Comparison of ENCODE assay signal across 17 cellular contexts in genomic region chr3:2770451-2770850, GRCh38.
DNase-seq lines count a peak whose midpoint lies in the region; ATAC-seq and TF ChIP-seq lines count a peak whose summit lies in the region.
"Had no signal": no experiment of that assay in that cellular context is flagged by ENCODE, and none has a peak within 500 bp of the region (broad histone marks: within the 10 kb centered on the region; RNA-seq: fewer than 3 reads in every experiment).

No MANE protein-coding gene starts in this region.

- H3K4me2 ChIP-seq in IMR-90 (ENCODE audit: low read depth, low read length) = no peak overlapping the region

- H3K9me3 Mint-ChIP-seq in activated CD8-positive, alpha-beta memory T cell treated with anti-CD3 and anti-CD28 coated beads, Interleukin-2, amount 10 ng/mL, durations not matched to agents 7 days and 5 days (ENCODE audit: low read depth) = no peaks in the 10 kb centered on the region
- H3K9me3 Mint-ChIP-seq in activated T-helper 17 cell treated with anti-CD3 and anti-CD28 coated beads, Interleukin-2, amount 50 U/mL, for 72 hours = no peaks in the 10 kb centered on the region
- H3K9me3 Mint-ChIP-seq: natural killer cell had no signal

- H3K4me3 Mint-ChIP-seq in activated CD8-positive, alpha-beta memory T cell treated with anti-CD3 and anti-CD28 coated beads, Interleukin-2, amount 10 ng/mL, durations not matched to agents 7 days and 5 days = no peak overlapping the region
- no peak overlapping the region for H3K4me3 Mint-ChIP-seq in activated T-helper 17 cell treated with anti-CD3 and anti-CD28 coated beads, Interleukin-2, amount 50 U/mL, for 72 hours
- H3K4me3 Mint-ChIP-seq: activated CD8-positive, alpha-beta T cell treated with anti-CD3 and anti-CD28 coated beads, Interleukin-2, amount 10 ng/mL, durations not matched to agents 7 days and 5 days; natural killer cell had no signal

- no CpG with 5 or more reads among the region's 2 CpGs for WGBS in IMR-90 (ENCODE audit: extremely low coverage in 2 of 2, insufficient read length in 1 of 2), 2 experiments

- no peak overlapping the region for H3K18ac ChIP-seq in IMR-90 (ENCODE audit: low read depth, low read length)

- H3K27ac Mint-ChIP-seq in activated CD8-positive, alpha-beta memory T cell treated with anti-CD3 and anti-CD28 coated beads, Interleukin-2, amount 10 ng/mL, durations not matched to agents 7 days and 5 days = no peak overlapping the region
- no peak overlapping the region for H3K27ac Mint-ChIP-seq in activated T-helper 17 cell treated with anti-CD3 and anti-CD28 coated beads, Interleukin-2, amount 50 U/mL, for 72 hours
- H3K27ac Mint-ChIP-seq: activated CD8-positive, alpha-beta T cell treated with anti-CD3 and anti-CD28 coated beads, Interleukin-2, amount 10 ng/mL, durations not matched to agents 7 days and 5 days; natural killer cell had no signal

- TF ChIP-seq RAD21 in IMR-90 (IDR thresholded peaks at IDR 0.05; ENCODE audit: low read length) = no peak

- H2AK5ac ChIP-seq in IMR-90 (ENCODE audit: low read depth, low read length) = no peak overlapping the region

- H4K5ac ChIP-seq in IMR-90 (ENCODE audit: low read depth, low read length) = no peak overlapping the region

- H3K79me1 ChIP-seq in IMR-90 (ENCODE audit: low read depth in 1 of 2, low read length in 2 of 2) = no peaks in the 10 kb centered on the region

- DNase-seq in IMR-90 (no peak), iris pigment epithelial cell (ENCODE audit: low read depth) (peak; percentile 26), renal cortical epithelial cell (ENCODE audit: low read depth) (peak; percentile 4), HK-2 (ENCODE audit: unreplicated experiment) (no peak)
- no peak for DNase-seq in activated CD8-positive, alpha-beta memory T cell treated with anti-CD3 and anti-CD28 coated beads, Interleukin-2, amount 10 ng/mL, durations not matched to agents 7 days and 5 days
- DNase-seq: activated CD8-positive, alpha-beta T cell treated with anti-CD3 and anti-CD28 coated beads, Interleukin-2, amount 10 ng/mL, durations not matched to agents 7 days and 5 days; activated effector memory CD4-positive, alpha-beta T cell treated with Interleukin-2 at 50 U/mL for 16 hours; aorta; hypothalamus; natural killer cell; NCI-H2107; stimulated activated naive CD4-positive, alpha-beta T cell treated with Interleukin-2 at 50 U/mL for 16 hours; upper lobe of left lung had no signal

- no peak overlapping the region for H3K27ac ChIP-seq in IMR-90 (ENCODE audit: insufficient read depth, low read length)
- H3K27ac ChIP-seq: skin epidermis, upper lobe of left lung had no signal

- H3K4me1 ChIP-seq in IMR-90 (ENCODE audit: control insufficient read depth, insufficient read depth, low read length) = no peaks in the 10 kb centered on the region
- H3K4me1 ChIP-seq: upper lobe of left lung had no signal

- in situ Hi-C loops in IMR-90 (cut with MboI; ENCODE audit: low sequenced_read_pairs) = no loop called here

- H3K36me3 Mint-ChIP-seq in activated CD8-positive, alpha-beta memory T cell treated with anti-CD3 and anti-CD28 coated beads, Interleukin-2, amount 10 ng/mL, durations not matched to agents 7 days and 5 days = no peaks in the 10 kb centered on the region
- H3K36me3 Mint-ChIP-seq in activated T-helper 17 cell treated with anti-CD3 and anti-CD28 coated beads, Interleukin-2, amount 50 U/mL, for 72 hours (ENCODE audit: low read depth) = no peaks in the 10 kb centered on the region
- H3K36me3 Mint-ChIP-seq: natural killer cell had no signal

- H3K23ac ChIP-seq in IMR-90 (ENCODE audit: low read depth, low read length) = no peak overlapping the region

- no peak overlapping the region for H4K8ac ChIP-seq in IMR-90 (ENCODE audit: low read depth in 2 of 2, low read length in 2 of 2)

- H3K56ac ChIP-seq in IMR-90 (ENCODE audit: extremely low read depth, insufficient read depth, low read length) = no peak overlapping the region

- no peak overlapping the region for H2BK15ac ChIP-seq in IMR-90 (ENCODE audit: low read depth, low read length)

- TF ChIP-seq CTCF in IMR-90 (conservative IDR thresholded peaks at IDR 0.05; ENCODE audit: low read depth, low read length) = no peak

- H3K4ac ChIP-seq in IMR-90 (ENCODE audit: low read depth, low read length) = no peak overlapping the region

- H2BK20ac ChIP-seq in IMR-90 (ENCODE audit: low read depth, low read length) = no peak overlapping the region

- no peak overlapping the region for H2BK120ac ChIP-seq in IMR-90 (ENCODE audit: low read depth, low read length)

- no peak overlapping the region for H2AK9ac ChIP-seq in IMR-90 (replicated peaks; ENCODE audit: low read depth, low read length, poor library complexity)

- peaks cover 7% of the 10 kb centered on the region for H3K9me3 ChIP-seq in IMR-90 (ENCODE audit: control insufficient read depth, insufficient read depth, low read length)
- H3K9me3 ChIP-seq: upper lobe of left lung had no signal

- peaks cover 3% of the 10 kb centered on the region for H3K27me3 Mint-ChIP-seq in activated CD8-positive, alpha-beta memory T cell treated with anti-CD3 and anti-CD28 coated beads, Interleukin-2, amount 10 ng/mL, durations not matched to agents 7 days and 5 days
- peaks cover 8% of the 10 kb centered on the region for H3K27me3 Mint-ChIP-seq in activated T-helper 17 cell treated with anti-CD3 and anti-CD28 coated beads, Interleukin-2, amount 50 U/mL, for 72 hours

- BruUV-seq in IMR-90 (replicated peaks; lab: Mats Ljungman, UMichigan) = no TSS peak

- no peaks in the 10 kb centered on the region for H3K36me3 ChIP-seq in IMR-90 (ENCODE audit: control insufficient read depth, insufficient read depth, low read length)
- H3K36me3 ChIP-seq: upper lobe of left lung had no signal

- no peak overlapping the region for H4K91ac ChIP-seq in IMR-90 (ENCODE audit: insufficient read depth, low read depth, low read length)

- no peaks in the 10 kb centered on the region for H4K20me1 ChIP-seq in IMR-90 (ENCODE audit: insufficient read depth, low read length)

- CTCF ChIA-PET in IMR-90 (lab: Yijun Ruan, JAX) = no interaction called here
- CTCF ChIA-PET in activated CD8-positive, alpha-beta memory T cell treated with anti-CD3 and anti-CD28 coated beads, Interleukin-2, amount 10 ng/mL, durations not matched to agents 7 days and 5 days (lab: Charles Lee) = no interaction called here

- dilution Hi-C loops in IMR-90 (cut with HindIII; ENCODE audit: low sequenced_read_pairs, unreplicated experiment) = no loop called here

- H3K9ac ChIP-seq in IMR-90 (ENCODE audit: low read depth, low read length) = no peak overlapping the region

- POLR2A ChIA-PET in IMR-90 (lab: Charles Lee; ENCODE audit: unreplicated experiment) = no interaction called here

- no peak overlapping the region for H2AFZ ChIP-seq in IMR-90 (replicated peaks; ENCODE audit: low read length, poor library complexity)

- intact Hi-C loops in IMR-90 (cut with micrococcal nuclease) = no loop called here

- no peak for TF ChIP-seq POLR2A in IMR-90 (IDR thresholded peaks at IDR 0.05; ENCODE audit: low read depth, low read length)

- H3K4me1 Mint-ChIP-seq in activated CD8-positive, alpha-beta memory T cell treated with anti-CD3 and anti-CD28 coated beads, Interleukin-2, amount 10 ng/mL, durations not matched to agents 7 days and 5 days = no peaks in the 10 kb centered on the region
- H3K4me1 Mint-ChIP-seq in activated T-helper 17 cell treated with anti-CD3 and anti-CD28 coated beads, Interleukin-2, amount 50 U/mL, for 72 hours = no peaks in the 10 kb centered on the region
- H3K4me1 Mint-ChIP-seq: natural killer cell had no signal

- ATAC-seq in GM19324 (IDR thresholded peaks at IDR 0.05; ENCODE audit: low FRiP score, unreplicated experiment) = peak; percentile 22
- peak; percentile 48 for ATAC-seq in IMR-90 (ENCODE audit: low read depth)
- no peak for ATAC-seq in HG03520 (IDR thresholded peaks at IDR 0.05; ENCODE audit: unreplicated experiment)
- ATAC-seq in activated CD8-positive, alpha-beta memory T cell treated with anti-CD3 and anti-CD28 coated beads, Interleukin-2, amount 10 ng/mL, durations not matched to agents 7 days and 5 days = no peak
- ATAC-seq in activated T-helper 17 cell treated with anti-CD3 and anti-CD28 coated beads, Interleukin-2, amount 50 U/mL, for 72 hours (replicated peaks) = no peak
- ATAC-seq: activated CD8-positive, alpha-beta T cell treated with anti-CD3 and anti-CD28 coated beads, Interleukin-2, amount 10 ng/mL, durations not matched to agents 7 days and 5 days; natural killer cell had no signal

- H2BK5ac ChIP-seq in IMR-90 (ENCODE audit: low read depth, low read length, poor library complexity, severe bottlenecking) = no peak overlapping the region

- no peaks in the 10 kb centered on the region for H3K27me3 ChIP-seq in IMR-90 (ENCODE audit: control insufficient read depth, insufficient read depth, low read length)
- H3K27me3 ChIP-seq: upper lobe of left lung had no signal

- H3K14ac ChIP-seq in IMR-90 (replicated peaks; ENCODE audit: low read depth, low read length) = no peak overlapping the region

- no peaks in the 10 kb centered on the region for H3K9me1 ChIP-seq in IMR-90 (ENCODE audit: insufficient read depth, low read length)

- no peak overlapping the region for H3K4me3 ChIP-seq in IMR-90 (ENCODE audit: insufficient read depth, low read depth, low read length)
- H3K4me3 ChIP-seq: skin epidermis, upper lobe of left lung had no signal

TF ChIP-seq in IMR-90, 13 proteins besides CTCF, POLR2A, EP300 and RAD21 (continues in another document):
- TF ChIP-seq USF2 (IDR thresholded peaks at IDR 0.05; ENCODE audit: low read depth, low read length) (no peak), MXI1 (IDR thresholded peaks at IDR 0.05; ENCODE audit: borderline replicate concordance, low read depth, low read length) (no peak), MAZ (IDR thresholded peaks at IDR 0.05; ENCODE audit: borderline replicate concordance, low read depth, low read length) (no peak), SMC3 (IDR thresholded peaks at IDR 0.05; ENCODE audit: low read depth, low read length) (no peak), CHD1 (IDR thresholded peaks at IDR 0.05; ENCODE audit: low read depth, low read length) (no peak)
- TF ChIP-seq, protein P1, sequence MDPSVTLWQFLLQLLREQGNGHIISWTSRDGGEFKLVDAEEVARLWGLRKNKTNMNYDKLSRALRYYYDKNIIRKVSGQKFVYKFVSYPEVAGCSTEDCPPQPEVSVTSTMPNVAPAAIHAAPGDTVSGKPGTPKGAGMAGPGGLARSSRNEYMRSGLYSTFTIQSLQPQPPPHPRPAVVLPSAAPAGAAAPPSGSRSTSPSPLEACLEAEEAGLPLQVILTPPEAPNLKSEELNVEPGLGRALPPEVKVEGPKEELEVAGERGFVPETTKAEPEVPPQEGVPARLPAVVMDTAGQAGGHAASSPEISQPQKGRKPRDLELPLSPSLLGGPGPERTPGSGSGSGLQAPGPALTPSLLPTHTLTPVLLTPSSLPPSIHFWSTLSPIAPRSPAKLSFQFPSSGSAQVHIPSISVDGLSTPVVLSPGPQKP (IDR thresholded peaks at IDR 0.05; ENCODE audit: borderline replicate concordance, low read depth, low read length) = no peak

Comparison
In these comparisons a context has a peak if more than half of its experiments do, and no peak if none do; other contexts are left out.
1. ATAC-seq: peak in GM19324 (single experiment) and IMR-90 (single experiment); none in HG03520 (single experiment), activated CD8-positive, alpha-beta memory T cell treated with anti-CD3 and anti-CD28 coated beads, Interleukin-2, amount 10 ng/mL, durations not matched to agents 7 days and 5 days (single experiment) and activated T-helper 17 cell treated with anti-CD3 and anti-CD28 coated beads, Interleukin-2, amount 50 U/mL, for 72 hours (single experiment).
2. DNase-seq: peak in iris pigment epithelial cell (single experiment) and renal cortical epithelial cell (single experiment); none in IMR-90 (single experiment), activated CD8-positive, alpha-beta memory T cell treated with anti-CD3 and anti-CD28 coated beads, Interleukin-2, amount 10 ng/mL, durations not matched to agents 7 days and 5 days (single experiment) and HK-2 (single experiment).